1 cellular context compared by ENCODE assay signal in genomic region chr4:164337219-164337944, GRCh38.
TF ChIP-seq lines count a peak whose summit lies in the region.

No MANE protein-coding gene starts in this region.

TF ChIP-seq in GM23338, 12 proteins besides CTCF, POLR2A, EP300 and RAD21 (continued from another document):
- no peak for TF ChIP-seq REST (IDR thresholded peaks at IDR 0.05; ENCODE audit: unreplicated experiment)
- TF ChIP-seq STAT1 (IDR thresholded peaks at IDR 0.05; ENCODE audit: unreplicated experiment): no peak
- TF ChIP-seq EZH2phosphoT487 (IDR thresholded peaks at IDR 0.05; ENCODE audit: unreplicated experiment): no peak
- TF ChIP-seq NANOG (IDR thresholded peaks at IDR 0.05; ENCODE audit: borderline replicate concordance): no peak
